Comparison of ENCODE assay signal across 22 cellular contexts in genomic region chr22:44271010-44271500, GRCh38. TPM values are rescaled to one million over a fixed set of nuclear protein-coding genes. Genes with fewer than 3 reads are reported as not detected.
DNase-seq lines count a peak whose midpoint lies in the region; ATAC-seq, FAIRE-seq and TF ChIP-seq lines count a peak whose summit lies in the region.
"Had no signal": no experiment of that assay in that cellular context is flagged by ENCODE, and none has a peak within 500 bp of the region (broad histone marks: within the 10 kb centered on the region; RNA-seq: fewer than 3 reads in every experiment).

No MANE protein-coding gene starts in this region.

- H3K4me2 ChIP-seq in BLaER1, result peak overlapping the region; percentile 12
- no peak overlapping the region for H3K4me2 ChIP-seq in H1 (ENCODE audit: insufficient read depth in 1 of 2, low read depth in 2 of 2, low read length in 2 of 2)
- H3K4me2 ChIP-seq: A549, GM23338 had no signal

- H3K79me1 ChIP-seq in H1 (ENCODE audit: low read depth, low read length), result no peaks in the 10 kb centered on the region

- H4K5ac ChIP-seq in H1 (ENCODE audit: insufficient read length, low read depth, low read length), result no peak overlapping the region

- TF ChIP-seq POLR2A in H1 (IDR thresholded peaks at IDR 0.05; ENCODE audit: control extremely low read depth in 1 of 2, low read depth in 2 of 2, low read length in 2 of 2) (no peak), spleen (IDR thresholded peaks at IDR 0.05) (no peak), GM12891 (IDR thresholded peaks at IDR 0.05; ENCODE audit: low read depth, low read length) (no peak)

- H3K27me3 ChIP-seq in BLaER1, result peaks cover 69% of the 10 kb centered on the region
- no peaks in the 10 kb centered on the region for H3K27me3 ChIP-seq in H1 (replicated peaks in 1 of 4; ENCODE audit: control insufficient read depth in 3 of 4, extremely low read depth in 1 of 4, insufficient read depth in 3 of 4, low read length in 3 of 4)
- H3K27me3 ChIP-seq in spleen (replicated peaks in 1 of 7), result peaks cover 0 to 22% (median 0%) of the 10 kb centered on the region in 7 donors
- H3K27me3 ChIP-seq in colonic mucosa, result no peaks in the 10 kb centered on the region

- H3K4me3 ChIP-seq in BLaER1 (no peak overlapping the region), H1 (ENCODE audit: extremely low read depth in 1 of 4, insufficient read depth in 2 of 4, low read depth in 3 of 4, low read length in 4 of 4) (no peak overlapping the region), mucosa of descending colon (no peak overlapping the region), spleen (no peak overlapping the region), colonic mucosa (no peak overlapping the region)
- H3K4me3 ChIP-seq: A549, GM12878, GM23338 had no signal

- H3K4me1 ChIP-seq in BLaER1 (peaks cover 80% of the 10 kb centered on the region), H1 (replicated peaks in 1 of 4; ENCODE audit: control insufficient read depth in 3 of 4, insufficient read depth in 4 of 4, low read length in 3 of 4) (peaks cover 0 to 2% (median 0%) of the 10 kb centered on the region in 4 experiments; a peak in 4 of 7 replicates), mucosa of descending colon (ENCODE audit: low read depth) (no peaks in the 10 kb centered on the region), spleen (peaks cover 0 to 4% (median 0%) of the 10 kb centered on the region in 6 donors), colonic mucosa (no peaks in the 10 kb centered on the region)
- H3K4me1 ChIP-seq: A549 had no signal

- FAIRE-seq in H1 (lab: Jason Lieb, UNC) (no peak), GM12891 (lab: Jason Lieb, UNC) (no peak)
- FAIRE-seq: A549, GM12878 had no signal

- no peak overlapping the region for H3K14ac ChIP-seq in H1 (ENCODE audit: insufficient read length)

- intact Hi-C loops in mucosa of descending colon (cut with DNase I, micrococcal nuclease), result no loop called here
- intact Hi-C loops in spleen (cut with DNase I; ENCODE audit: low total_unique reads), result no loop called here
- intact Hi-C loops in colonic mucosa (cut with DNase I), result no loop called here

- H3K79me2 ChIP-seq in H1 (ENCODE audit: control insufficient read depth in 1 of 2, insufficient read depth in 2 of 2, low read length in 2 of 2), result no peaks in the 10 kb centered on the region

- H3K36me3 ChIP-seq in BLaER1 (no peaks in the 10 kb centered on the region), H1 (ENCODE audit: control insufficient read depth in 2 of 4, insufficient read depth in 4 of 4, low read length in 3 of 4) (no peaks in the 10 kb centered on the region), mucosa of descending colon (ENCODE audit: low read depth) (no peaks in the 10 kb centered on the region), spleen (no peaks in the 10 kb centered on the region), colonic mucosa (no peaks in the 10 kb centered on the region)

- no peak overlapping the region for H3K27ac Mint-ChIP-seq in glutamatergic neuron (ENCODE audit: unreplicated experiment)
- H3K27ac Mint-ChIP-seq: CD14-positive monocyte, GM23338, HFFc6 had no signal

- no peak for ATAC-seq in mucosa of descending colon
- ATAC-seq: A549, GM12878, GM23338, HCT116 had no signal

- H2BK12ac ChIP-seq in H1 (ENCODE audit: low read depth, low read length), result peak overlapping the region; percentile 60; the same call in 1 of the 2 replicates

- TF ChIP-seq RAD21 in H1 (IDR thresholded peaks at IDR 0.05 in 1 of 2, conservative IDR thresholded peaks at IDR 0.05 in 1 of 2; ENCODE audit: low read depth in 2 of 2, low read length in 2 of 2), result no peak

- H3K4me1 Mint-ChIP-seq in glutamatergic neuron (ENCODE audit: low read depth, unreplicated experiment), result peaks cover 11% of the 10 kb centered on the region
- H3K4me1 Mint-ChIP-seq: CD14-positive monocyte; CD4-positive, alpha-beta memory T cell had no signal

- H3K23me2 ChIP-seq in H1 (ENCODE audit: low read depth, low read length), result peaks cover 9% of the 10 kb centered on the region; the same call in 1 of the 2 replicates

- CTCF ChIA-PET in H1 (lab: Charles Lee; ENCODE audit: partially characterized antibody), result interaction anchor here (0.8 to 2.8 kb wide), 6 partner anchors 10 to 354 kb away, joined by 3 to 14 read pairs (median 4); no protein-coding TSS in a partner anchor

- H2BK120ac ChIP-seq in H1 (replicated peaks; ENCODE audit: low read depth, low read length), result no peak overlapping the region

- H4K20me1 ChIP-seq in BLaER1, result peaks cover 46% of the 10 kb centered on the region; the same call in 1 of the 2 replicates
- H4K20me1 ChIP-seq in H1 (replicated peaks in 1 of 2; ENCODE audit: control insufficient read depth in 1 of 2, insufficient read depth in 2 of 2, low read length in 2 of 2), result peaks cover 0 to 5% of the 10 kb centered on the region in 2 experiments

- TF ChIP-seq EP300 in H1 (IDR thresholded peaks at IDR 0.05; ENCODE audit: borderline replicate concordance in 1 of 2, low read depth in 2 of 2, low read length in 2 of 2), result no peak

- H3K23ac ChIP-seq in H1 (ENCODE audit: insufficient read length), result no peak overlapping the region

- H2AK5ac ChIP-seq in H1 (ENCODE audit: low read depth, low read length), result no peak overlapping the region

- H3K9me3 Mint-ChIP-seq in glutamatergic neuron (ENCODE audit: unreplicated experiment), result peaks cover 2% of the 10 kb centered on the region
- H3K9me3 Mint-ChIP-seq: CD14-positive monocyte; CD4-positive, alpha-beta memory T cell; GM23338; HFFc6 had no signal

- no peak overlapping the region for H3K18ac ChIP-seq in H1 (ENCODE audit: extremely low read depth, low read length)

- H2BK15ac ChIP-seq in H1 (ENCODE audit: low read length), result no peak overlapping the region

- no peak overlapping the region for H4K8ac ChIP-seq in H1 (ENCODE audit: extremely low read depth, insufficient read depth, low read length)

- no peak overlapping the region for H3K4me3 Mint-ChIP-seq in glutamatergic neuron (ENCODE audit: unreplicated experiment)
- H3K4me3 Mint-ChIP-seq: CD14-positive monocyte; CD4-positive, alpha-beta memory T cell; GM23338; HFFc6 had no signal

- H3K9ac ChIP-seq in BLaER1, result no peak overlapping the region
- no peak overlapping the region for H3K9ac ChIP-seq in H1 (replicated peaks in 1 of 4; ENCODE audit: extremely low read depth in 1 of 4, low read depth in 3 of 4, low read length in 3 of 4)
- no peak overlapping the region for H3K9ac ChIP-seq in colonic mucosa (ENCODE audit: low read depth in 2 of 2, low read length in 2 of 2)

- no peak for TF ChIP-seq CTCF in H1 (IDR thresholded peaks at IDR 0.05; ENCODE audit: control extremely low read depth in 1 of 3, insufficient read depth in 1 of 3, low read depth in 1 of 3, low read length in 3 of 3)
- TF ChIP-seq CTCF in mucosa of descending colon (IDR thresholded peaks at IDR 0.05), result no peak
- no peak for TF ChIP-seq CTCF in spleen (IDR thresholded peaks at IDR 0.05 in 8 of 11, conservative IDR thresholded peaks at IDR 0.05 in 3 of 11)
- no peak for TF ChIP-seq CTCF in glutamatergic neuron (IDR thresholded peaks at IDR 0.05; ENCODE audit: partially characterized antibody, unreplicated experiment)
- no peak for TF ChIP-seq CTCF in colonic mucosa (IDR thresholded peaks at IDR 0.05)

- H3K4ac ChIP-seq in H1 (replicated peaks; ENCODE audit: insufficient read length, low read depth, low read length), result no peak overlapping the region

- H3K27ac ChIP-seq in BLaER1 (no peak overlapping the region), H1 (ENCODE audit: low read depth, low read length) (no peak overlapping the region), spleen (no peak overlapping the region), colonic mucosa (no peak overlapping the region)
- H3K27ac ChIP-seq: 22Rv1, A549, HL-60 had no signal

- 0 out of 2 replicates have a peak overlapping the region, but pooled peaks have one; percentile 39 for H2BK5ac ChIP-seq in H1 (ENCODE audit: low read depth, low read length)

- H3K56ac ChIP-seq in H1 (replicated peaks; ENCODE audit: insufficient read length, low read depth, low read length), result no peak overlapping the region

- DNase-seq in H1 (ENCODE audit: low read depth in 1 of 2, low spot score in 2 of 2) (no peak), mucosa of descending colon (peak in 2 of 3 donors; percentile 13 to 17), spleen (peak; percentile 50), glutamatergic neuron (no peak), colonic mucosa (no peak), GM12891 (ENCODE audit: insufficient read length, low spot score) (no peak)
- DNase-seq in activated CD4-positive, alpha-beta T cell treated with anti-CD3 and anti-CD28 coated beads for 1 hour, result no peak
- DNase-seq: AML-193; CD4-positive, alpha-beta memory T cell; DMS153; DMS79; GF-D8; HFFc6; IMR-90 had no signal

- H3K9me3 ChIP-seq in BLaER1 (no peaks in the 10 kb centered on the region), H1 (ENCODE audit: insufficient read depth in 2 of 2, low read depth in 1 of 2, low read length in 1 of 2) (no peaks in the 10 kb centered on the region), mucosa of descending colon (no peaks in the 10 kb centered on the region), spleen (no peaks in the 10 kb centered on the region), colonic mucosa (no peaks in the 10 kb centered on the region)
- H3K9me3 ChIP-seq: A549 had no signal

- no peak overlapping the region for H2AFZ ChIP-seq in H1 (ENCODE audit: low read length)
- H2AFZ ChIP-seq: GM23338 had no signal

- POLR2A ChIA-PET in H1 (lab: Charles Lee; ENCODE audit: partially characterized antibody), result no interaction called here

- H4K91ac ChIP-seq in H1 (replicated peaks; ENCODE audit: insufficient read length, low read length), result peak overlapping the region; percentile 42

- H3K36me3 Mint-ChIP-seq in glutamatergic neuron (ENCODE audit: unreplicated experiment), result peaks cover 2% of the 10 kb centered on the region
- H3K36me3 Mint-ChIP-seq: CD14-positive monocyte; CD4-positive, alpha-beta memory T cell had no signal

- no peak overlapping the region for H2BK20ac ChIP-seq in H1 (ENCODE audit: low read length)

- H3K27me3 Mint-ChIP-seq in glutamatergic neuron (ENCODE audit: unreplicated experiment), result peaks cover 7% of the 10 kb centered on the region

TF ChIP-seq in GM12891, 5 proteins besides CTCF, POLR2A, EP300 and RAD21 (continues in another document):
- no peak for TF ChIP-seq TAF1 (IDR thresholded peaks at IDR 0.05; ENCODE audit: low read depth, low read length)

RNA-seq across cellular contexts. Expression of gene SHISAL1, which starts 41.7 kb away (rescaled TPM):
- 5.4 and 5.8 TPM in 2 replicates for total RNA-seq in H1 (2021; fragmentation: NEBNext Ultra II Directional; extraction: Animal tissue kit (Norgen Biotek cat#: 25700))
- polyA plus RNA-seq in H1 (2011; rRNA removed) (2.4 and 3.7 TPM in 2 replicates), spleen (under 1 TPM; 0.10 to 0.35 (median 0.15) TPM)
- 2.7 TPM for polyA plus RNA-seq in H1 (2011; cell fraction: cytosol; rRNA removed)
- polyA plus RNA-seq in H1 (2011; cell fraction: nucleus; rRNA removed), result 3.0 TPM
- polyA plus RNA-seq in H1 (2012, experiment 1 of 2), result 4.3 to 5.6 TPM (median 5.0 TPM) in 4 replicates
- polyA plus RNA-seq in H1 (2012, experiment 2 of 2), result 3.5 TPM
- polyA plus RNA-seq in H1 (2013, experiment 1 of 2), result 2.3 TPM
- 2.5 TPM for polyA plus RNA-seq in H1 (2013, experiment 2 of 2)
- 7.7 and 11.4 TPM in 2 replicates for polyA minus RNA-seq in H1 (2011; rRNA and poly(A)+ RNA removed)
- 2.6 TPM for polyA minus RNA-seq in H1 (2011; cell fraction: cytosol; rRNA and poly(A)+ RNA removed)
- polyA minus RNA-seq in H1 (2011; cell fraction: nucleus; rRNA and poly(A)+ RNA removed), result 2.2 TPM
- total RNA-seq in mucosa of descending colon (10 to 100 TPM in 1 of 3 donors, 1 to 10 TPM in 1, under 1 TPM in 1; 0.38 to 34.3 (median 1.1) TPM), spleen (under 1 TPM; 0.11 to 0.47 (median 0.26) TPM), glutamatergic neuron (ENCODE audit: unreplicated experiment) (3.2 TPM), colonic mucosa (1 to 10 TPM in 1 of 2 donors, under 1 TPM in 1; 0.27 to 6.6 TPM)
- polyA plus RNA-seq in GM12891 (2012; ENCODE audit: low read depth, missing spikeins), result not detected
- total RNA-seq: CD4-positive, alpha-beta memory T cell; GM12878; HFFc6 had no signal
- polyA plus RNA-seq: CD14-positive monocyte; CD4-positive, alpha-beta memory T cell; GM12878 had no signal

Comparison
In these comparisons a context has a peak if more than half of its experiments do, and no peak if none do; other contexts are left out.
1. DNase-seq: peak in mucosa of descending colon (2 of 3) and spleen (single experiment); none in H1 (0 of 2), glutamatergic neuron (single experiment), colonic mucosa (single experiment), activated CD4-positive, alpha-beta T cell treated with anti-CD3 and anti-CD28 coated beads for 1 hour (single experiment) and GM12891 (single experiment).